Comparison of ENCODE assay signal across 1 cellular context in the genomic region with DNA sequence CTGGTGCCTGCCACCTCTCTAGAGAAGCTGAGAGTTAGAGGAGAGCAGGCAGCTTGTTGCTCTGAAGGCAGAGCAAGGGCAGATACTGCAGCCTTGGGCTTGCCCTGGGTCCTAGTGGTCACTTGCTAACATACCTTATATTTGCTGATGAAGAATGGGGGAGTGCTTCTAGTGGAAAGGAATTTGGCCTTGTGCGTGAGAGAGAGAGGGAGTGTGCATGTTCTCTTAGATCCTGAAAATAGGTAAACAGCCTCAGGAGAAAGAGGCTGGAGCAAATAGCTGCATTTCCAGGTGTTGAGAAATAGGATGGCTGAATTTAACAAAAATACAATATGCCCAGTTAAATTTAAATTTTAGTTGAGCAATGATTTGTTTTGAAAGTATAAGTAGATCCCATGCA.
A peak's percentile ranks its signal among the peaks of the same experiment; 100 is the strongest.
TF ChIP-seq lines count a peak whose summit lies in the region.

No MANE protein-coding gene starts in this region.

TF ChIP-seq in HepG2, 621 proteins besides CTCF, POLR2A, EP300 and RAD21 (continued from another document and continues in another):
- TF ChIP-seq, protein P1, sequence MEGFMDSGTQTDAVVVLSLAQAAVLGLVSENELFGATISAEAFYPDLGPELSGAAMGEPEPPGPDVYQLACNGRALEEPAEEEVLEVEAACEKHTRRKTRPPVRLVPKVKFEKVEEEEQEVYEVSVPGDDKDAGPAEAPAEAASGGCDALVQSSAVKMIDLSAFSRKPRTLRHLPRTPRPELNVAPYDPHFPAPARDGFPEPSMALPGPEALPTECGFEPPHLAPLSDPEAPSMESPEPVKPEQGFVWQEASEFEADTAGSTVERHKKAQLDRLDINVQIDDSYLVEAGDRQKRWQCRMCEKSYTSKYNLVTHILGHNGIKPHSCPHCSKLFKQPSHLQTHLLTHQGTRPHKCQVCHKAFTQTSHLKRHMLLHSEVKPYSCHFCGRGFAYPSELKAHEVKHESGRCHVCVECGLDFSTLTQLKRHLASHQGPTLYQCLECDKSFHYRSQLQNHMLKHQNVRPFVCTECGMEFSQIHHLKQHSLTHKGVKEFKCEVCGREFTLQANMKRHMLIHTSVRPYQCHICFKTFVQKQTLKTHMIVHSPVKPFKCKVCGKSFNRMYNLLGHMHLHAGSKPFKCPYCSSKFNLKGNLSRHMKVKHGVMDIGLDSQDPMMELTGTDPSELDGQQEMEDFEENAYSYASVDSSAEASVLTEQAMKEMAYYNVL (CRISPR knock-in tag; IDR thresholded peaks at IDR 0.05; ENCODE audit: borderline replicate concordance), result peak; percentile 96
- TF ChIP-seq CCAR2 (optimal IDR thresholded peaks at IDR 0.05; ENCODE audit: low read depth, low read length) (no peak), ZNF747 (CRISPR knock-in tag; IDR thresholded peaks at IDR 0.05; ENCODE audit: borderline replicate concordance) (no peak), ADNP (CRISPR knock-in tag; IDR thresholded peaks at IDR 0.05) (peak; percentile 49; the same call in 1 of the 2 replicates), ZNF430 (CRISPR knock-in tag; IDR thresholded peaks at IDR 0.05) (no peak), ZNF777 (CRISPR knock-in tag; IDR thresholded peaks at IDR 0.05) (no peak), ZNF501 (CRISPR knock-in tag; IDR thresholded peaks at IDR 0.05) (no peak), DNMT3B (CRISPR knock-in tag; conservative IDR thresholded peaks at IDR 0.05) (0 out of 2 replicates have a peak, but pooled peaks have one; percentile 40), ISX (CRISPR knock-in tag; conservative IDR thresholded peaks at IDR 0.05) (no peak), SRF (IDR thresholded peaks at IDR 0.05; ENCODE audit: low read depth, low read length) (no peak), SP140L (CRISPR knock-in tag; IDR thresholded peaks at IDR 0.05; ENCODE audit: borderline replicate concordance) (peak; percentile 82; the same call in 1 of the 2 replicates), JARID2 (CRISPR knock-in tag; IDR thresholded peaks at IDR 0.05; ENCODE audit: insufficient replicate concordance) (peak; percentile 47), SMAD1 (CRISPR knock-in tag; IDR thresholded peaks at IDR 0.05; ENCODE audit: borderline replicate concordance, low read depth) (no peak), IKZF4 (CRISPR knock-in tag; IDR thresholded peaks at IDR 0.05; ENCODE audit: borderline replicate concordance, low read depth, not compliant biosample characterization) (no peak), ARID2 (CRISPR knock-in tag; IDR thresholded peaks at IDR 0.05; ENCODE audit: borderline replicate concordance) (no peak), SATB2 (CRISPR knock-in tag; IDR thresholded peaks at IDR 0.05) (peak; percentile 59; the same call in 1 of the 2 replicates), PHF5A (CRISPR knock-in tag; IDR thresholded peaks at IDR 0.05; ENCODE audit: low read depth, unreplicated experiment) (peak; percentile 60), LCORL (IDR thresholded peaks at IDR 0.05) (peak; percentile 40; the same call in 1 of the 2 replicates), LCORL (CRISPR knock-in tag; IDR thresholded peaks at IDR 0.05) (peak; percentile 93), NFKB2 (CRISPR knock-in tag; IDR thresholded peaks at IDR 0.05; ENCODE audit: borderline replicate concordance) (no peak), ISL2 (CRISPR knock-in tag; IDR thresholded peaks at IDR 0.05) (peak; percentile 95), NONO (IDR thresholded peaks at IDR 0.05) (no peak), NONO (CRISPR knock-in tag; conservative IDR thresholded peaks at IDR 0.05) (peak; percentile 46; the same call in 1 of the 2 replicates), CHCHD3 (CRISPR knock-in tag; IDR thresholded peaks at IDR 0.05) (no peak), ESRRA (CRISPR knock-in tag; IDR thresholded peaks at IDR 0.05; ENCODE audit: low read depth) (no peak)
- TF ChIP-seq, protein P2, sequence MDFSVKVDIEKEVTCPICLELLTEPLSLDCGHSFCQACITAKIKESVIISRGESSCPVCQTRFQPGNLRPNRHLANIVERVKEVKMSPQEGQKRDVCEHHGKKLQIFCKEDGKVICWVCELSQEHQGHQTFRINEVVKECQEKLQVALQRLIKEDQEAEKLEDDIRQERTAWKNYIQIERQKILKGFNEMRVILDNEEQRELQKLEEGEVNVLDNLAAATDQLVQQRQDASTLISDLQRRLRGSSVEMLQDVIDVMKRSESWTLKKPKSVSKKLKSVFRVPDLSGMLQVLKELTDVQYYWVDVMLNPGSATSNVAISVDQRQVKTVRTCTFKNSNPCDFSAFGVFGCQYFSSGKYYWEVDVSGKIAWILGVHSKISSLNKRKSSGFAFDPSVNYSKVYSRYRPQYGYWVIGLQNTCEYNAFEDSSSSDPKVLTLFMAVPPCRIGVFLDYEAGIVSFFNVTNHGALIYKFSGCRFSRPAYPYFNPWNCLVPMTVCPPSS (IDR thresholded peaks at IDR 0.05), result no peak
- TF ChIP-seq, protein P3, sequence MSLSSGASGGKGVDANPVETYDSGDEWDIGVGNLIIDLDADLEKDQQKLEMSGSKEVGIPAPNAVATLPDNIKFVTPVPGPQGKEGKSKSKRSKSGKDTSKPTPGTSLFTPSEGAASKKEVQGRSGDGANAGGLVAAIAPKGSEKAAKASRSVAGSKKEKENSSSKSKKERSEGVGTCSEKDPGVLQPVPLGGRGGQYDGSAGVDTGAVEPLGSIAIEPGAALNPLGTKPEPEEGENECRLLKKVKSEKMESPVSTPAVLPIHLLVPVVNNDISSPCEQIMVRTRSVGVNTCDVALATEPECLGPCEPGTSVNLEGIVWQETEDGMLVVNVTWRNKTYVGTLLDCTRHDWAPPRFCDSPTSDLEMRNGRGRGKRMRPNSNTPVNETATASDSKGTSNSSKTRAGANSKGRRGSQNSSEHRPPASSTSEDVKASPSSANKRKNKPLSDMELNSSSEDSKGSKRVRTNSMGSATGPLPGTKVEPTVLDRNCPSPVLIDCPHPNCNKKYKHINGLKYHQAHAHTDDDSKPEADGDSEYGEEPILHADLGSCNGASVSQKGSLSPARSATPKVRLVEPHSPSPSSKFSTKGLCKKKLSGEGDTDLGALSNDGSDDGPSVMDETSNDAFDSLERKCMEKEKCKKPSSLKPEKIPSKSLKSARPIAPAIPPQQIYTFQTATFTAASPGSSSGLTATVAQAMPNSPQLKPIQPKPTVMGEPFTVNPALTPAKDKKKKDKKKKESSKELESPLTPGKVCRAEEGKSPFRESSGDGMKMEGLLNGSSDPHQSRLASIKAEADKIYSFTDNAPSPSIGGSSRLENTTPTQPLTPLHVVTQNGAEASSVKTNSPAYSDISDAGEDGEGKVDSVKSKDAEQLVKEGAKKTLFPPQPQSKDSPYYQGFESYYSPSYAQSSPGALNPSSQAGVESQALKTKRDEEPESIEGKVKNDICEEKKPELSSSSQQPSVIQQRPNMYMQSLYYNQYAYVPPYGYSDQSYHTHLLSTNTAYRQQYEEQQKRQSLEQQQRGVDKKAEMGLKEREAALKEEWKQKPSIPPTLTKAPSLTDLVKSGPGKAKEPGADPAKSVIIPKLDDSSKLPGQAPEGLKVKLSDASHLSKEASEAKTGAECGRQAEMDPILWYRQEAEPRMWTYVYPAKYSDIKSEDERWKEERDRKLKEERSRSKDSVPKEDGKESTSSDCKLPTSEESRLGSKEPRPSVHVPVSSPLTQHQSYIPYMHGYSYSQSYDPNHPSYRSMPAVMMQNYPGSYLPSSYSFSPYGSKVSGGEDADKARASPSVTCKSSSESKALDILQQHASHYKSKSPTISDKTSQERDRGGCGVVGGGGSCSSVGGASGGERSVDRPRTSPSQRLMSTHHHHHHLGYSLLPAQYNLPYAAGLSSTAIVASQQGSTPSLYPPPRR (CRISPR knock-in tag; IDR thresholded peaks at IDR 0.05; ENCODE audit: borderline replicate concordance), result peak; percentile 49; the same call in 1 of the 2 replicates
- TF ChIP-seq, protein P4, sequence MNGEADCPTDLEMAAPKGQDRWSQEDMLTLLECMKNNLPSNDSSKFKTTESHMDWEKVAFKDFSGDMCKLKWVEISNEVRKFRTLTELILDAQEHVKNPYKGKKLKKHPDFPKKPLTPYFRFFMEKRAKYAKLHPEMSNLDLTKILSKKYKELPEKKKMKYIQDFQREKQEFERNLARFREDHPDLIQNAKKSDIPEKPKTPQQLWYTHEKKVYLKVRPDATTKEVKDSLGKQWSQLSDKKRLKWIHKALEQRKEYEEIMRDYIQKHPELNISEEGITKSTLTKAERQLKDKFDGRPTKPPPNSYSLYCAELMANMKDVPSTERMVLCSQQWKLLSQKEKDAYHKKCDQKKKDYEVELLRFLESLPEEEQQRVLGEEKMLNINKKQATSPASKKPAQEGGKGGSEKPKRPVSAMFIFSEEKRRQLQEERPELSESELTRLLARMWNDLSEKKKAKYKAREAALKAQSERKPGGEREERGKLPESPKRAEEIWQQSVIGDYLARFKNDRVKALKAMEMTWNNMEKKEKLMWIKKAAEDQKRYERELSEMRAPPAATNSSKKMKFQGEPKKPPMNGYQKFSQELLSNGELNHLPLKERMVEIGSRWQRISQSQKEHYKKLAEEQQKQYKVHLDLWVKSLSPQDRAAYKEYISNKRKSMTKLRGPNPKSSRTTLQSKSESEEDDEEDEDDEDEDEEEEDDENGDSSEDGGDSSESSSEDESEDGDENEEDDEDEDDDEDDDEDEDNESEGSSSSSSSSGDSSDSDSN (CRISPR knock-in tag; IDR thresholded peaks at IDR 0.05), result 0 out of 2 replicates have a peak, but pooled peaks have one; percentile 24
- TF ChIP-seq, protein P5, sequence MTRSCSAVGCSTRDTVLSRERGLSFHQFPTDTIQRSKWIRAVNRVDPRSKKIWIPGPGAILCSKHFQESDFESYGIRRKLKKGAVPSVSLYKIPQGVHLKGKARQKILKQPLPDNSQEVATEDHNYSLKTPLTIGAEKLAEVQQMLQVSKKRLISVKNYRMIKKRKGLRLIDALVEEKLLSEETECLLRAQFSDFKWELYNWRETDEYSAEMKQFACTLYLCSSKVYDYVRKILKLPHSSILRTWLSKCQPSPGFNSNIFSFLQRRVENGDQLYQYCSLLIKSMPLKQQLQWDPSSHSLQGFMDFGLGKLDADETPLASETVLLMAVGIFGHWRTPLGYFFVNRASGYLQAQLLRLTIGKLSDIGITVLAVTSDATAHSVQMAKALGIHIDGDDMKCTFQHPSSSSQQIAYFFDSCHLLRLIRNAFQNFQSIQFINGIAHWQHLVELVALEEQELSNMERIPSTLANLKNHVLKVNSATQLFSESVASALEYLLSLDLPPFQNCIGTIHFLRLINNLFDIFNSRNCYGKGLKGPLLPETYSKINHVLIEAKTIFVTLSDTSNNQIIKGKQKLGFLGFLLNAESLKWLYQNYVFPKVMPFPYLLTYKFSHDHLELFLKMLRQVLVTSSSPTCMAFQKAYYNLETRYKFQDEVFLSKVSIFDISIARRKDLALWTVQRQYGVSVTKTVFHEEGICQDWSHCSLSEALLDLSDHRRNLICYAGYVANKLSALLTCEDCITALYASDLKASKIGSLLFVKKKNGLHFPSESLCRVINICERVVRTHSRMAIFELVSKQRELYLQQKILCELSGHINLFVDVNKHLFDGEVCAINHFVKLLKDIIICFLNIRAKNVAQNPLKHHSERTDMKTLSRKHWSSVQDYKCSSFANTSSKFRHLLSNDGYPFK (CRISPR knock-in tag; IDR thresholded peaks at IDR 0.05; ENCODE audit: borderline replicate concordance), result no peak
- TF ChIP-seq, protein P6, sequence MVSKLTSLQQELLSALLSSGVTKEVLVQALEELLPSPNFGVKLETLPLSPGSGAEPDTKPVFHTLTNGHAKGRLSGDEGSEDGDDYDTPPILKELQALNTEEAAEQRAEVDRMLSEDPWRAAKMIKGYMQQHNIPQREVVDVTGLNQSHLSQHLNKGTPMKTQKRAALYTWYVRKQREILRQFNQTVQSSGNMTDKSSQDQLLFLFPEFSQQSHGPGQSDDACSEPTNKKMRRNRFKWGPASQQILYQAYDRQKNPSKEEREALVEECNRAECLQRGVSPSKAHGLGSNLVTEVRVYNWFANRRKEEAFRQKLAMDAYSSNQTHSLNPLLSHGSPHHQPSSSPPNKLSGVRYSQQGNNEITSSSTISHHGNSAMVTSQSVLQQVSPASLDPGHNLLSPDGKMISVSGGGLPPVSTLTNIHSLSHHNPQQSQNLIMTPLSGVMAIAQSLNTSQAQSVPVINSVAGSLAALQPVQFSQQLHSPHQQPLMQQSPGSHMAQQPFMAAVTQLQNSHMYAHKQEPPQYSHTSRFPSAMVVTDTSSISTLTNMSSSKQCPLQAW (CRISPR knock-in tag; IDR thresholded peaks at IDR 0.05), result 0 out of 2 replicates have a peak, but pooled peaks have one; percentile 35
- TF ChIP-seq, protein P7, sequence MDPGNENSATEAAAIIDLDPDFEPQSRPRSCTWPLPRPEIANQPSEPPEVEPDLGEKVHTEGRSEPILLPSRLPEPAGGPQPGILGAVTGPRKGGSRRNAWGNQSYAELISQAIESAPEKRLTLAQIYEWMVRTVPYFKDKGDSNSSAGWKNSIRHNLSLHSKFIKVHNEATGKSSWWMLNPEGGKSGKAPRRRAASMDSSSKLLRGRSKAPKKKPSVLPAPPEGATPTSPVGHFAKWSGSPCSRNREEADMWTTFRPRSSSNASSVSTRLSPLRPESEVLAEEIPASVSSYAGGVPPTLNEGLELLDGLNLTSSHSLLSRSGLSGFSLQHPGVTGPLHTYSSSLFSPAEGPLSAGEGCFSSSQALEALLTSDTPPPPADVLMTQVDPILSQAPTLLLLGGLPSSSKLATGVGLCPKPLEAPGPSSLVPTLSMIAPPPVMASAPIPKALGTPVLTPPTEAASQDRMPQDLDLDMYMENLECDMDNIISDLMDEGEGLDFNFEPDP (CRISPR knock-in tag; conservative IDR thresholded peaks at IDR 0.05), result no peak
- TF ChIP-seq, protein P8, sequence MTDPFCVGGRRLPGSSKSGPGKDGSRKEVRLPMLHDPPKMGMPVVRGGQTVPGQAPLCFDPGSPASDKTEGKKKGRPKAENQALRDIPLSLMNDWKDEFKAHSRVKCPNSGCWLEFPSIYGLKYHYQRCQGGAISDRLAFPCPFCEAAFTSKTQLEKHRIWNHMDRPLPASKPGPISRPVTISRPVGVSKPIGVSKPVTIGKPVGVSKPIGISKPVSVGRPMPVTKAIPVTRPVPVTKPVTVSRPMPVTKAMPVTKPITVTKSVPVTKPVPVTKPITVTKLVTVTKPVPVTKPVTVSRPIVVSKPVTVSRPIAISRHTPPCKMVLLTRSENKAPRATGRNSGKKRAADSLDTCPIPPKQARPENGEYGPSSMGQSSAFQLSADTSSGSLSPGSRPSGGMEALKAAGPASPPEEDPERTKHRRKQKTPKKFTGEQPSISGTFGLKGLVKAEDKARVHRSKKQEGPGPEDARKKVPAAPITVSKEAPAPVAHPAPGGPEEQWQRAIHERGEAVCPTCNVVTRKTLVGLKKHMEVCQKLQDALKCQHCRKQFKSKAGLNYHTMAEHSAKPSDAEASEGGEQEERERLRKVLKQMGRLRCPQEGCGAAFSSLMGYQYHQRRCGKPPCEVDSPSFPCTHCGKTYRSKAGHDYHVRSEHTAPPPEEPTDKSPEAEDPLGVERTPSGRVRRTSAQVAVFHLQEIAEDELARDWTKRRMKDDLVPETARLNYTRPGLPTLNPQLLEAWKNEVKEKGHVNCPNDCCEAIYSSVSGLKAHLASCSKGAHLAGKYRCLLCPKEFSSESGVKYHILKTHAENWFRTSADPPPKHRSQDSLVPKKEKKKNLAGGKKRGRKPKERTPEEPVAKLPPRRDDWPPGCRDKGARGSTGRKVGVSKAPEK (CRISPR knock-in tag; IDR thresholded peaks at IDR 0.05; ENCODE audit: borderline replicate concordance), result peak; percentile 97; the same call in 1 of the 2 replicates
